ENCODE assay signal across 8 cellular contexts in the genomic region with DNA sequence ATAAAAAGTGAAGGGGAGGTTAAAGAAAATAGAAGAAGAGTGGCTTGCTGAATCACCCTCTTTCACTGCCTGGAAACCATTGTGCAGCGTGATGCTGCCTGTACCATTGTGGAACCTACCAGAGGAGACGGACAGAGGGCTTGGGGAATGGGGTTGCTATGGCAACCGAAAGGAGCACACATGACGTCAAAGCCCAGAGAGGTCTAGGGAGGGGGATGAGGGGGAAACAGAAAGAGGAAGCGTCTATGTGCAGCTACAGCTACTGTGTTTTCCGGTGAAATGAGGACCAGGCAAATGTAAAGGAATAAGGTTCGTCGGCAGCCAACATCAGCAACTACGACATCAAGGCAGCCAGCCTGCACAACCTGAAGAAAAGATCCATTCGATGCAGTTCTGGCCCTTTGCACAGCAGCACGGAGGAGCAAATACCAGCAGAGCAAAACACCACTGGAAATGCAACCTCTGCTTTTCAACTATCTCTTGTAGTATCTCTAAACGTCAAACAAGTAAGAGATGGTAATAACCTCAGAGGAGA. TPM values are rescaled to one million over a fixed set of nuclear protein-coding genes. Genes with fewer than 3 reads are reported as not detected.
DNase-seq lines count a peak whose midpoint lies in the region; ATAC-seq and TF ChIP-seq lines count a peak whose summit lies in the region.

Gene MAPK10 (minus strand): TSS at position 110 of the 535 bp plus-strand sequence.

- H3K9me3 Mint-ChIP-seq in activated naive CD4-positive, alpha-beta T cell treated with anti-CD3 and anti-CD28 coated beads, Interleukin-2, amount 50 U/mL, for 24 hours, result no peaks in the 10 kb centered on the region
- H3K9me3 Mint-ChIP-seq in glutamatergic neuron (ENCODE audit: unreplicated experiment), result peaks cover 10% of the 10 kb centered on the region

- peaks cover 3% of the 10 kb centered on the region for H3K27me3 Mint-ChIP-seq in activated naive CD4-positive, alpha-beta T cell treated with anti-CD3 and anti-CD28 coated beads, Interleukin-2, amount 50 U/mL, for 24 hours
- peaks cover 7% of the 10 kb centered on the region for H3K27me3 Mint-ChIP-seq in glutamatergic neuron (ENCODE audit: unreplicated experiment)

- H3K4me3 Mint-ChIP-seq in activated naive CD4-positive, alpha-beta T cell treated with anti-CD3 and anti-CD28 coated beads, Interleukin-2, amount 50 U/mL, for 24 hours, result peak within 1 kb of the TSS; percentile 72
- peak within 1 kb of the TSS; percentile 93 for H3K4me3 Mint-ChIP-seq in glutamatergic neuron (ENCODE audit: unreplicated experiment)

- peak in 1 of 2 donors; percentile 10 for TF ChIP-seq POLR2A in tibial nerve (IDR thresholded peaks at IDR 0.05)

- ATAC-seq in GM19351 (IDR thresholded peaks at IDR 0.05; ENCODE audit: unreplicated experiment) (peak; percentile 97), HG03442 (IDR thresholded peaks at IDR 0.05; ENCODE audit: unreplicated experiment) (peak; percentile 96)

- H3K36me3 Mint-ChIP-seq in activated naive CD4-positive, alpha-beta T cell treated with anti-CD3 and anti-CD28 coated beads, Interleukin-2, amount 50 U/mL, for 24 hours, result no peaks in the 10 kb centered on the region
- no peaks in the 10 kb centered on the region for H3K36me3 Mint-ChIP-seq in glutamatergic neuron (ENCODE audit: unreplicated experiment)

- peak within 1 kb of the TSS in 9 of 11 experiments; percentile 7 to 62 (median 50); a peak in 15 of 22 replicates for H3K9ac ChIP-seq in BLaER1 treated with 17β-estradiol and CSF1 and Interleukin-3, amounts not matched to agents 10 nM and 100 nM
- H3K9ac ChIP-seq in NT2/D1 (ENCODE audit: insufficient read length, low read depth), result no peak within 1 kb of the TSS

- no peaks in the 10 kb centered on the region for H3K9me3 ChIP-seq in BLaER1 treated with 17β-estradiol and CSF1 and Interleukin-3, amounts not matched to agents 10 nM and 100 nM (replicated peaks in 1 of 11)
- H3K9me3 ChIP-seq in NT2/D1 (ENCODE audit: insufficient read depth, low read length) (no peaks in the 10 kb centered on the region), neutrophil (no peaks in the 10 kb centered on the region), tibial nerve (no peaks in the 10 kb centered on the region)

- TF ChIP-seq EP300 in tibial nerve (IDR thresholded peaks at IDR 0.05), result peak in 1 of 2 donors; percentile 61

- WGBS in tibial nerve, 2 donors, result 6 to 9% methylated on average over 12 of the region's 12 CpGs

- no peaks in the 10 kb centered on the region for H4K20me1 ChIP-seq in BLaER1 treated with 17β-estradiol and CSF1 and Interleukin-3, amounts not matched to agents 10 nM and 100 nM

- H3K27ac ChIP-seq in BLaER1 treated with 17β-estradiol and CSF1 and Interleukin-3, amounts not matched to agents 10 nM and 100 nM, result peak within 1 kb of the TSS; percentile 28 to 69 (median 50); a peak in 18 of 22 replicates
- peak within 1 kb of the TSS; percentile 50 for H3K27ac ChIP-seq in neutrophil
- no peak within 1 kb of the TSS for H3K27ac ChIP-seq in tibial nerve

- H3K27me3 ChIP-seq in BLaER1 treated with 17β-estradiol and CSF1 and Interleukin-3, amounts not matched to agents 10 nM and 100 nM, result no peaks in the 10 kb centered on the region
- H3K27me3 ChIP-seq in NT2/D1 (ENCODE audit: insufficient read depth, insufficient read length), result no peaks in the 10 kb centered on the region
- no peaks in the 10 kb centered on the region for H3K27me3 ChIP-seq in neutrophil
- H3K27me3 ChIP-seq in tibial nerve, result no peaks in the 10 kb centered on the region

- no peak within 1 kb of the TSS for H3K27ac Mint-ChIP-seq in activated naive CD4-positive, alpha-beta T cell treated with anti-CD3 and anti-CD28 coated beads, Interleukin-2, amount 50 U/mL, for 24 hours
- H3K27ac Mint-ChIP-seq in glutamatergic neuron (ENCODE audit: unreplicated experiment), result peak within 1 kb of the TSS; percentile 98

- peak within 1 kb of the TSS; percentile 62 to 88 (median 75) for H3K4me2 ChIP-seq in BLaER1 treated with 17β-estradiol and CSF1 and Interleukin-3, amounts not matched to agents 10 nM and 100 nM

- peaks cover 13 to 35% (median 17%) of the 10 kb centered on the region in 10 experiments for H3K4me1 ChIP-seq in BLaER1 treated with 17β-estradiol and CSF1 and Interleukin-3, amounts not matched to agents 10 nM and 100 nM
- no peaks in the 10 kb centered on the region for H3K4me1 ChIP-seq in NT2/D1 (ENCODE audit: insufficient read depth, insufficient read length)
- peaks cover 0 to 6% of the 10 kb centered on the region in 2 experiments for H3K4me1 ChIP-seq in neutrophil (ENCODE audit: control insufficient read depth in 1 of 2, insufficient read depth in 1 of 2, low read depth in 1 of 2, low read length in 1 of 2)
- H3K4me1 ChIP-seq in tibial nerve, result peaks cover 0 to 9% (median 0%) of the 10 kb centered on the region in 4 donors

- TF ChIP-seq CTCF in glutamatergic neuron (IDR thresholded peaks at IDR 0.05; ENCODE audit: partially characterized antibody, unreplicated experiment) (no peak), neutrophil (IDR thresholded peaks at IDR 0.05) (no peak), tibial nerve (IDR thresholded peaks at IDR 0.05) (no peak)

- no peaks in the 10 kb centered on the region for H3K36me3 ChIP-seq in BLaER1 treated with 17β-estradiol and CSF1 and Interleukin-3, amounts not matched to agents 10 nM and 100 nM
- H3K36me3 ChIP-seq in NT2/D1 (ENCODE audit: insufficient read depth, insufficient read length, low read length), result no peaks in the 10 kb centered on the region
- H3K36me3 ChIP-seq in neutrophil, result no peaks in the 10 kb centered on the region
- no peaks in the 10 kb centered on the region for H3K36me3 ChIP-seq in tibial nerve

- peak within 1 kb of the TSS; percentile 36 to 63 (median 48); a peak in 16 of 20 replicates for H3K4me3 ChIP-seq in BLaER1 treated with 17β-estradiol and CSF1 and Interleukin-3, amounts not matched to agents 10 nM and 100 nM
- H3K4me3 ChIP-seq in NT2/D1 (ENCODE audit: insufficient read length, low read depth) (no peak within 1 kb of the TSS), neutrophil (ENCODE audit: low read depth in 1 of 2, low read length in 1 of 2) (peak within 1 kb of the TSS; percentile 7 to 41), tibial nerve (peak within 1 kb of the TSS; percentile 3 to 40 (median 7))

- peak; percentile 42 for DNase-seq in NT2/D1 (ENCODE audit: low read depth, low spot score)
- peak; percentile 74 for DNase-seq in glutamatergic neuron
- peak; percentile 16 to 48 for DNase-seq in tibial nerve (ENCODE audit: low spot score in 2 of 2)

- H3K4me1 Mint-ChIP-seq in activated naive CD4-positive, alpha-beta T cell treated with anti-CD3 and anti-CD28 coated beads, Interleukin-2, amount 50 U/mL, for 24 hours, result peaks cover 11% of the 10 kb centered on the region
- H3K4me1 Mint-ChIP-seq in glutamatergic neuron (ENCODE audit: low read depth, unreplicated experiment), result peaks cover 34% of the 10 kb centered on the region

RNA-seq across cellular contexts. Expression of gene MAPK10, which starts in this region (rescaled TPM):
- 92.6 TPM for total RNA-seq in glutamatergic neuron (ENCODE audit: unreplicated experiment)
- 10 to 100 TPM; 20.7 to 34.5 (median 28.0) TPM for total RNA-seq in tibial nerve

Comparison
In these comparisons a context has a peak if more than half of its experiments do, and no peak if none do; other contexts are left out.
1. H3K27ac ChIP-seq: peak in BLaER1 treated with 17β-estradiol and CSF1 and Interleukin-3, amounts not matched to agents 10 nM and 100 nM (11 of 11) and neutrophil (single experiment); none in tibial nerve (0 of 4).
2. Peak in every context shown above with its lines, with median percentiles within 50 percentile points of each other: DNase-seq.